ENCODE assay signal across 13 cellular contexts in the genomic region with DNA sequence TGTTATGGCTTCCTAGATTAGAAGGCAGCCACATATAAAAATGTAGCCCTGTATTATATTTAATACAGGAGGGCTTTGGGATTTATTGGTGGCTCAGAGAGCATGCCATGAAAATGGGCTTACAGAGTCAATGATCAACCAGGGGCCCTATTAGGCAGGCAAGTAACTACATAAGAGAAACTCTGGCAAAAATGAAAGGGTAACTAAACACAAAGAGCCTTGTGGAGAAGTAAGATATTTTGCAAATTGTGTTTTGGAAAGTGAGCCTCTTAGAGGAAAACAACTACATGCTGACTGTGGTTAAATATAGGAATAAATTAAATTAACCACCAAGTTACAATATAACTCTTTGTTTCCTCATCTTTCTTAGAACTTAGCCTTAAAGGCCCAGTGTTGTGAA. TPM values are rescaled to one million over a fixed set of nuclear protein-coding genes. Genes with fewer than 3 reads are reported as not detected.
DNase-seq lines count a peak whose midpoint lies in the region; ATAC-seq and TF ChIP-seq lines count a peak whose summit lies in the region.
"Had no signal": no experiment of that assay in that cellular context is flagged by ENCODE, and none has a peak within 500 bp of the region (broad histone marks: within the 10 kb centered on the region; RNA-seq: fewer than 3 reads in every experiment).

No MANE protein-coding gene starts in this region.

- H3K79me2 ChIP-seq in hepatocyte = peaks cover 23% of the 10 kb centered on the region

- no peaks in the 10 kb centered on the region for H3K36me3 ChIP-seq in hepatocyte (replicated peaks; ENCODE audit: insufficient read depth, low read depth)
- H3K36me3 ChIP-seq: suprapubic skin had no signal

- H3K4me1 Mint-ChIP-seq in CD14-positive monocyte = peaks cover 16% of the 10 kb centered on the region

- H3K9me3 ChIP-seq in hepatocyte (ENCODE audit: low read depth) = no peaks in the 10 kb centered on the region
- H3K9me3 ChIP-seq: suprapubic skin had no signal

- peaks cover 0 to 5% (median 0%) of the 10 kb centered on the region in 3 donors for H3K27me3 Mint-ChIP-seq in CD14-positive monocyte (ENCODE audit: low read depth in 3 of 3)

- H3K27ac ChIP-seq in hepatocyte = peak overlapping the region; percentile 85
- H3K27ac ChIP-seq: suprapubic skin had no signal

- peaks cover 12% of the 10 kb centered on the region for H4K20me1 ChIP-seq in hepatocyte (ENCODE audit: insufficient read depth, poor library complexity, severe bottlenecking)

- DNase-seq in CD14-positive monocyte (ENCODE audit: low spot score) = no peak
- DNase-seq in hepatocyte (ENCODE audit: low spot score) = no peak
- no peak for DNase-seq in NCI-H1092 (lab: John Stamatoyannopoulos, UW)
- DNase-seq: central memory CD4-positive, alpha-beta T cell; GOT3; immature natural killer cell had no signal

- TF ChIP-seq CTCF in CD14-positive monocyte (IDR thresholded peaks at IDR 0.05) = no peak
- no peak for TF ChIP-seq CTCF in hepatocyte (IDR thresholded peaks at IDR 0.05; ENCODE audit: poor library complexity)

- no peaks in the 10 kb centered on the region for H3K9me2 ChIP-seq in hepatocyte (replicated peaks; ENCODE audit: insufficient read depth)

- peaks cover 0 to 16% (median 9%) of the 10 kb centered on the region in 7 donors for H3K9me3 Mint-ChIP-seq in CD14-positive monocyte
- H3K9me3 Mint-ChIP-seq: activated naive CD4-positive, alpha-beta T cell treated with anti-CD3 and anti-CD28 coated beads, Interleukin-2, amount 50 U/mL, for 72 hours; immature natural killer cell had no signal

- H2AFZ ChIP-seq in hepatocyte = no peak overlapping the region

- H3K4me3 Mint-ChIP-seq in CD14-positive monocyte = no peak overlapping the region
- H3K4me3 Mint-ChIP-seq: immature natural killer cell had no signal

- no peak overlapping the region for H3K4me2 ChIP-seq in hepatocyte

- H3K4me3 ChIP-seq in hepatocyte = no peak overlapping the region
- H3K4me3 ChIP-seq: suprapubic skin had no signal

- H3K4me1 ChIP-seq in hepatocyte (ENCODE audit: insufficient read depth) = peaks cover 4% of the 10 kb centered on the region
- H3K4me1 ChIP-seq: suprapubic skin had no signal

- peak; percentile 78 for ATAC-seq in GM19324 (IDR thresholded peaks at IDR 0.05; ENCODE audit: low FRiP score, unreplicated experiment)
- ATAC-seq in HG03175 (IDR thresholded peaks at IDR 0.05; ENCODE audit: unreplicated experiment) = peak; percentile 67
- no peak for ATAC-seq in GM21723 (IDR thresholded peaks at IDR 0.05; ENCODE audit: unreplicated experiment)
- ATAC-seq in esophagus mucosa = no peak
- ATAC-seq in GM21360 (IDR thresholded peaks at IDR 0.05; ENCODE audit: unreplicated experiment) = no peak
- ATAC-seq: activated naive CD4-positive, alpha-beta T cell treated with anti-CD3 and anti-CD28 coated beads, Interleukin-2, amount 50 U/mL, for 72 hours had no signal

- H3K36me3 Mint-ChIP-seq in CD14-positive monocyte = peaks cover 24 to 31% of the 10 kb centered on the region in 2 donors

- H3K27me3 ChIP-seq in hepatocyte = no peaks in the 10 kb centered on the region
- H3K27me3 ChIP-seq: suprapubic skin had no signal

- peak overlapping the region in 5 of 7 donors; percentile 24 to 86 (median 58) for H3K27ac Mint-ChIP-seq in CD14-positive monocyte
- H3K27ac Mint-ChIP-seq: activated naive CD4-positive, alpha-beta T cell treated with anti-CD3 and anti-CD28 coated beads, Interleukin-2, amount 50 U/mL, for 72 hours; immature natural killer cell had no signal

- intact Hi-C loops in CD14-positive monocyte (cut with micrococcal nuclease) = loop anchor here (2.0 to 10.0 kb wide), 3 partner anchors 16 to 114 kb away; no protein-coding TSS in a partner anchor

RNA-seq across cellular contexts. Expression of a gene that starts 5.5 kb away (rescaled TPM):
- polyA plus RNA-seq in CD14-positive monocyte (100 to 1,000 TPM; 897 to 970 TPM), hepatocyte (2,173 and 2,458 TPM in 2 replicates)
- total RNA-seq in hepatocyte (1,753 and 1,822 TPM in 2 replicates), esophagus mucosa (272 TPM)

RNA-seq across cellular contexts. Expression of a gene that starts 45.4 kb away (rescaled TPM):
- polyA plus RNA-seq in CD14-positive monocyte (10 to 100 TPM; 49.2 to 51.8 TPM), hepatocyte (35.9 and 47.6 TPM in 2 replicates)
- total RNA-seq in hepatocyte (26.9 and 38.5 TPM in 2 replicates), esophagus mucosa (7.2 TPM)

Comparison
In these comparisons a context has a peak if more than half of its experiments do, and no peak if none do; other contexts are left out.
1. ATAC-seq: peak in GM19324 (single experiment) and HG03175 (single experiment); none in GM21723 (single experiment), esophagus mucosa (single experiment) and GM21360 (single experiment).